Comparison of ENCODE assay signal across 8 cellular contexts in genomic region chr1:224116131-224116530, GRCh38. TPM values are rescaled to one million over a fixed set of nuclear protein-coding genes. Genes with fewer than 3 reads are reported as not detected.
DNase-seq lines count a peak whose midpoint lies in the region; ATAC-seq lines count a peak whose summit lies in the region.

No MANE protein-coding gene starts in this region.

- H3K4me3 Mint-ChIP-seq in activated naive CD4-positive, alpha-beta T cell treated with anti-CD3 and anti-CD28 coated beads for 36 hours = peak overlapping the region; percentile 43
- H3K4me3 Mint-ChIP-seq in activated T-helper 2 cell treated with anti-CD3 and anti-CD28 coated beads, Interferon-gamma antibody, Interleukin-2, Interleukin-4, amounts not matched to agents 10 μg/mL and 5 μg/mL and 100 μg/mL, durations not matched to agents 14 hours and 24 hours and 36 hours (ENCODE audit: low read depth) = peak overlapping the region; percentile 79

- peaks cover 6% of the 10 kb centered on the region for H3K36me3 Mint-ChIP-seq in activated naive CD4-positive, alpha-beta T cell treated with anti-CD3 and anti-CD28 coated beads for 36 hours (ENCODE audit: low read depth)
- peaks cover 20% of the 10 kb centered on the region for H3K36me3 Mint-ChIP-seq in activated T-helper 2 cell treated with anti-CD3 and anti-CD28 coated beads, Interferon-gamma antibody, Interleukin-2, Interleukin-4, amounts not matched to agents 10 μg/mL and 5 μg/mL and 100 μg/mL, durations not matched to agents 14 hours and 24 hours and 36 hours (ENCODE audit: low read depth)

- no peaks in the 10 kb centered on the region for H3K27me3 Mint-ChIP-seq in activated naive CD4-positive, alpha-beta T cell treated with anti-CD3 and anti-CD28 coated beads for 36 hours (ENCODE audit: low read depth)
- H3K27me3 Mint-ChIP-seq in activated T-helper 2 cell treated with anti-CD3 and anti-CD28 coated beads, Interferon-gamma antibody, Interleukin-2, Interleukin-4, amounts not matched to agents 10 μg/mL and 5 μg/mL and 100 μg/mL, durations not matched to agents 14 hours and 24 hours and 36 hours (ENCODE audit: low read depth) = peaks cover 6% of the 10 kb centered on the region

- no peaks in the 10 kb centered on the region for H3K9me3 Mint-ChIP-seq in activated naive CD4-positive, alpha-beta T cell treated with anti-CD3 and anti-CD28 coated beads for 36 hours
- no peaks in the 10 kb centered on the region for H3K9me3 Mint-ChIP-seq in activated T-helper 2 cell treated with anti-CD3 and anti-CD28 coated beads, Interferon-gamma antibody, Interleukin-2, Interleukin-4, amounts not matched to agents 10 μg/mL and 5 μg/mL and 100 μg/mL, durations not matched to agents 14 hours and 24 hours and 36 hours

- DNase-seq in activated naive CD4-positive, alpha-beta T cell treated with anti-CD3 and anti-CD28 coated beads for 36 hours = no peak
- no peak for DNase-seq in activated naive CD4-positive, alpha-beta T cell treated with anti-CD3 and anti-CD28 coated beads, Interleukin-2, amount 50 U/mL, for 16 hours
- DNase-seq in NCI-H2227 treated with DMSO at 0.1 percent for 48 hours (lab: John Stamatoyannopoulos, UW) = peak; percentile 78
- no peak for DNase-seq in activated T-helper 2 cell treated with anti-CD3 and anti-CD28 coated beads, Interferon-gamma antibody, Interleukin-2, Interleukin-4, amounts not matched to agents 10 μg/mL and 5 μg/mL and 100 μg/mL, durations not matched to agents 14 hours and 24 hours and 36 hours (ENCODE audit: low spot score)
- DNase-seq in hepatic stellate cell (ENCODE audit: low spot score) = peak; percentile 20
- DNase-seq in skeletal muscle cell (ENCODE audit: low read depth) = peak; percentile 17
- DNase-seq in islet precursor cell = no peak

- H3K4me1 Mint-ChIP-seq in activated naive CD4-positive, alpha-beta T cell treated with anti-CD3 and anti-CD28 coated beads for 36 hours (ENCODE audit: low read depth) = peaks cover 37% of the 10 kb centered on the region
- H3K4me1 Mint-ChIP-seq in activated T-helper 2 cell treated with anti-CD3 and anti-CD28 coated beads, Interferon-gamma antibody, Interleukin-2, Interleukin-4, amounts not matched to agents 10 μg/mL and 5 μg/mL and 100 μg/mL, durations not matched to agents 14 hours and 24 hours and 36 hours (ENCODE audit: low read depth) = peaks cover 30% of the 10 kb centered on the region

- intact Hi-C loops in activated naive CD4-positive, alpha-beta T cell treated with anti-CD3 and anti-CD28 coated beads for 36 hours (cut with micrococcal nuclease) = loop anchor here (1.0 to 5.0 kb wide), 5 partner anchors 66 to 506 kb away; no protein-coding TSS in a partner anchor
- intact Hi-C loops in activated T-helper 2 cell treated with anti-CD3 and anti-CD28 coated beads, Interferon-gamma antibody, Interleukin-2, Interleukin-4, amounts not matched to agents 10 μg/mL and 5 μg/mL and 100 μg/mL, durations not matched to agents 14 hours and 24 hours and 36 hours (cut with micrococcal nuclease) = loop anchor here (1.0 to 10.0 kb wide), 5 partner anchors 213 to 411 kb away; no protein-coding TSS in a partner anchor

- H3K4me3 ChIP-seq in skeletal muscle cell (ENCODE audit: low read depth, low read length) = no peak overlapping the region

- CTCF ChIA-PET in activated naive CD4-positive, alpha-beta T cell treated with anti-CD3 and anti-CD28 coated beads for 36 hours (lab: Charles Lee) = interaction anchor here (0.5 to 3.2 kb wide), 23 partner anchors 13 to 341 kb away, joined by 3 to 21 read pairs (median 4); partner anchors contain the start of gene NVL

- no peak overlapping the region for H3K27ac Mint-ChIP-seq in activated naive CD4-positive, alpha-beta T cell treated with anti-CD3 and anti-CD28 coated beads for 36 hours
- peak overlapping the region; percentile 67 for H3K27ac Mint-ChIP-seq in activated T-helper 2 cell treated with anti-CD3 and anti-CD28 coated beads, Interferon-gamma antibody, Interleukin-2, Interleukin-4, amounts not matched to agents 10 μg/mL and 5 μg/mL and 100 μg/mL, durations not matched to agents 14 hours and 24 hours and 36 hours

- ATAC-seq in HG03066 (IDR thresholded peaks at IDR 0.05; ENCODE audit: low read depth, unreplicated experiment) = peak; percentile 29

RNA-seq across cellular contexts. Expression of gene FBXO28, which starts 2.2 kb away (rescaled TPM):
- 1 to 10 TPM; 9.6 to 9.7 TPM for total RNA-seq in activated naive CD4-positive, alpha-beta T cell treated with anti-CD3 and anti-CD28 coated beads for 36 hours
- total RNA-seq in activated T-helper 2 cell treated with anti-CD3 and anti-CD28 coated beads, Interferon-gamma antibody, Interleukin-2, Interleukin-4, amounts not matched to agents 10 μg/mL and 5 μg/mL and 100 μg/mL, durations not matched to agents 14 hours and 24 hours and 36 hours = 22.9 and 24.3 TPM in 2 replicates

Comparison
In these comparisons a context has a peak if more than half of its experiments do, and no peak if none do; other contexts are left out.
1. DNase-seq: peak in NCI-H2227 treated with DMSO at 0.1 percent for 48 hours (single experiment), hepatic stellate cell (single experiment) and skeletal muscle cell (single experiment); none in activated naive CD4-positive, alpha-beta T cell treated with anti-CD3 and anti-CD28 coated beads for 36 hours (single experiment), activated naive CD4-positive, alpha-beta T cell treated with anti-CD3 and anti-CD28 coated beads, Interleukin-2, amount 50 U/mL, for 16 hours (single experiment), activated T-helper 2 cell treated with anti-CD3 and anti-CD28 coated beads, Interferon-gamma antibody, Interleukin-2, Interleukin-4, amounts not matched to agents 10 μg/mL and 5 μg/mL and 100 μg/mL, durations not matched to agents 14 hours and 24 hours and 36 hours (single experiment) and islet precursor cell (single experiment).